In genomic region chr2:38076710-38077430, GRCh38 we compare ENCODE assay signal across 8 cellular contexts. TPM values are rescaled to one million over a fixed set of nuclear protein-coding genes. Genes with fewer than 3 reads are reported as not detected.
DNase-seq lines count a peak whose midpoint lies in the region; ATAC-seq and TF ChIP-seq lines count a peak whose summit lies in the region.

No MANE protein-coding gene starts in this region.

- peak overlapping the region; percentile 65 to 67 for H3K4me3 ChIP-seq in neutrophil (ENCODE audit: low read depth in 1 of 2, low read length in 1 of 2)
- H3K4me3 ChIP-seq in urinary bladder (ENCODE audit: low read depth, low read length) = peak overlapping the region; percentile 47

- H3K9me3 ChIP-seq in neutrophil = no peaks in the 10 kb centered on the region

- H3K27ac ChIP-seq in neutrophil (peak overlapping the region; percentile 27), urinary bladder (ENCODE audit: low read depth) (peak overlapping the region; percentile 49)

- peaks cover 93% of the 10 kb centered on the region for H3K27me3 ChIP-seq in neutrophil

- ATAC-seq in HG02840 (IDR thresholded peaks at IDR 0.05; ENCODE audit: low FRiP score, unreplicated experiment) = peak; percentile 47

- DNase-seq in activated CD8-positive, alpha-beta memory T cell treated with anti-CD3 and anti-CD28 coated beads for 24 hours = peak; percentile 89
- no peak for DNase-seq in activated CD8-positive, alpha-beta memory T cell treated with anti-CD3 and anti-CD28 coated beads, Interleukin-2, amount 50 U/mL, for 4 hours
- DNase-seq in NCI-H345 (lab: John Stamatoyannopoulos, UW) (peak; percentile 82), foreskin melanocyte (peak; percentile 77)
- DNase-seq in activated CD8-positive, alpha-beta memory T cell treated with anti-CD3 and anti-CD28 coated beads, Interleukin-2, amount 50 U/mL, for 48 hours = peak; percentile 89

- H3K36me3 ChIP-seq in neutrophil (no peaks in the 10 kb centered on the region), urinary bladder (ENCODE audit: insufficient read depth) (no peaks in the 10 kb centered on the region)

- peaks cover 32 to 37% of the 10 kb centered on the region in 2 experiments for H3K4me1 ChIP-seq in neutrophil (ENCODE audit: control insufficient read depth in 1 of 2, insufficient read depth in 1 of 2, low read depth in 1 of 2, low read length in 1 of 2)
- no peaks in the 10 kb centered on the region for H3K4me1 ChIP-seq in urinary bladder (ENCODE audit: insufficient read depth)

- no peak for TF ChIP-seq CTCF in neutrophil (IDR thresholded peaks at IDR 0.05)

- under 1% methylated on average over 76 of the region's 76 CpGs for WGBS in urinary bladder

RNA-seq across cellular contexts. Expression of gene CYP1B1, which starts 0.9 kb away (rescaled TPM):
- total RNA-seq in urinary bladder = 16.7 TPM
- 10.7 TPM for polyA plus RNA-seq in urinary bladder
